Comparison of ENCODE assay signal across 25 cellular contexts in genomic region chr14:68738559-68738958, GRCh38.
"Had no signal": no experiment of that assay in that cellular context is flagged by ENCODE, and none has a peak within 500 bp of the region (broad histone marks: within the 10 kb centered on the region; RNA-seq: fewer than 3 reads in every experiment).

No MANE protein-coding gene starts in this region.

- H3K27ac ChIP-seq: ascending aorta, ovary, skin epidermis, tibial nerve had no signal

- H3K4me3 ChIP-seq: ascending aorta, ovary, skin epidermis, tibial nerve had no signal

- H3K27me3 ChIP-seq: ascending aorta, ovary, tibial nerve had no signal

- H3K27me3 Mint-ChIP-seq: natural killer cell treated with Interleukin-12 subunit alpha and Interleukin-12 subunit beta and Interleukin-15 and Interleukin-18, amount 100 ng/mL, for 72 hours; stimulated activated naive B cell treated with anti-CD40 and anti-IgM and Interleukin-4, amounts not matched to agents 10 μg/mL and 1 μg/mL and 100 μg/mL, for 72 hours had no signal

- ATAC-seq: left colon; natural killer cell treated with Interleukin-12 subunit alpha and Interleukin-12 subunit beta and Interleukin-15 and Interleukin-18, amount 100 ng/mL, for 72 hours; sciatic nerve; stimulated activated naive B cell treated with anti-CD40 and anti-IgM and Interleukin-4, amounts not matched to agents 10 μg/mL and 1 μg/mL and 100 μg/mL, for 72 hours had no signal

- DNase-seq: activated CD4-positive, alpha-beta T cell treated with anti-CD3 and anti-CD28 coated beads for 4 hours; activated CD4-positive, alpha-beta T cell treated with anti-CD3 and anti-CD28 coated beads, Interleukin-2, amount 50 U/mL, for 4 hours; activated CD8-positive, alpha-beta memory T cell treated with anti-CD3 and anti-CD28 coated beads, Interleukin-2, amount 50 U/mL, for 4 hours; activated gamma-delta T cell; activated naive CD4-positive, alpha-beta T cell treated with anti-CD3 and anti-CD28 coated beads, Interleukin-2, amount 10 ng/mL, durations not matched to agents 7 days and 5 days; activated naive CD8-positive, alpha-beta T cell treated with anti-CD3 and anti-CD28 coated beads, Interleukin-2, amount 10 ng/mL, durations not matched to agents 7 days and 5 days; activated T-cell treated with anti-CD3 and anti-CD28 coated beads, Interleukin-2, amount 50 U/mL, for 1 hour; cortex of kidney; head of caudate nucleus; hippocampal formation; kidney; left colon; mammary epithelial cell; ovary; stimulated activated CD4-positive, alpha-beta T cell treated with anti-CD3 and anti-CD28 coated beads, Interleukin-12 subunit alpha, Interleukin-12 subunit beta, amount 100 ng/mL, for 4 hours; stimulated activated CD4-positive, alpha-beta T cell treated with anti-CD3 and anti-CD28 coated beads, Interleukin-4, amount 100 ng/mL, for 24 hours; stimulated activated naive B cell treated with anti-CD40 and anti-IgM and Interleukin-4, amounts not matched to agents 10 μg/mL and 1 μg/mL and 100 μg/mL, for 72 hours had no signal

- H3K4me3 Mint-ChIP-seq: activated naive CD4-positive, alpha-beta T cell treated with anti-CD3 and anti-CD28 coated beads, Interleukin-2, amount 10 ng/mL, durations not matched to agents 7 days and 5 days; activated naive CD8-positive, alpha-beta T cell treated with anti-CD3 and anti-CD28 coated beads, Interleukin-2, amount 10 ng/mL, durations not matched to agents 7 days and 5 days; activated T-helper 1 cell treated with anti-CD3 and anti-CD28 coated beads, Interleukin-12 subunit alpha, Interleukin-12 subunit beta, Interleukin-2, Interleukin-4 antibody, amounts not matched to agents 30 ng/mL and 10 ng/mL and 1 ng/mL, durations not matched to agents 14 hours and 24 hours and 36 hours; brain; natural killer cell treated with Interleukin-12 subunit alpha and Interleukin-12 subunit beta and Interleukin-15 and Interleukin-18, amount 100 ng/mL, for 72 hours; stimulated activated naive B cell treated with anti-CD40 and anti-IgM and Interleukin-4, amounts not matched to agents 10 μg/mL and 1 μg/mL and 100 μg/mL, for 72 hours had no signal

- H3K27ac Mint-ChIP-seq: activated naive CD4-positive, alpha-beta T cell treated with anti-CD3 and anti-CD28 coated beads, Interleukin-2, amount 10 ng/mL, durations not matched to agents 7 days and 5 days; activated naive CD8-positive, alpha-beta T cell treated with anti-CD3 and anti-CD28 coated beads, Interleukin-2, amount 10 ng/mL, durations not matched to agents 7 days and 5 days; activated T-helper 1 cell treated with anti-CD3 and anti-CD28 coated beads, Interleukin-12 subunit alpha, Interleukin-12 subunit beta, Interleukin-2, Interleukin-4 antibody, amounts not matched to agents 30 ng/mL and 10 ng/mL and 1 ng/mL, durations not matched to agents 14 hours and 24 hours and 36 hours; progenitor cell of endocrine pancreas had no signal

- H3K36me3 ChIP-seq: ascending aorta, ovary, tibial nerve had no signal

- H3K36me3 Mint-ChIP-seq: activated naive CD4-positive, alpha-beta T cell treated with anti-CD3 and anti-CD28 coated beads, Interleukin-2, amount 10 ng/mL, durations not matched to agents 7 days and 5 days; activated naive CD8-positive, alpha-beta T cell treated with anti-CD3 and anti-CD28 coated beads, Interleukin-2, amount 10 ng/mL, durations not matched to agents 7 days and 5 days; brain; natural killer cell treated with Interleukin-12 subunit alpha and Interleukin-12 subunit beta and Interleukin-15 and Interleukin-18, amount 100 ng/mL, for 72 hours had no signal

- H3K9me3 ChIP-seq: ascending aorta, ovary had no signal

- H3K9me3 Mint-ChIP-seq: natural killer cell treated with Interleukin-12 subunit alpha and Interleukin-12 subunit beta and Interleukin-15 and Interleukin-18, amount 100 ng/mL, for 72 hours had no signal
